In genomic region chr6:6942826-6943225, GRCh38 we compare ENCODE assay signal across 9 cellular contexts.
A peak's percentile ranks its signal among the peaks of the same experiment; 100 is the strongest.
DNase-seq lines count a peak whose midpoint lies in the region; ATAC-seq and TF ChIP-seq lines count a peak whose summit lies in the region.
"Had no signal": no experiment of that assay in that cellular context is flagged by ENCODE, and none has a peak within 500 bp of the region (broad histone marks: within the 10 kb centered on the region; RNA-seq: fewer than 3 reads in every experiment).

No MANE protein-coding gene starts in this region.

- ATAC-seq in GM21576 (IDR thresholded peaks at IDR 0.05; ENCODE audit: unreplicated experiment): peak; percentile 49
- no peak for ATAC-seq in GM18502 (IDR thresholded peaks at IDR 0.05; ENCODE audit: poor library complexity, unreplicated experiment)
- no peak for ATAC-seq in SK-N-SH treated with all-trans-retinoic acid at 6 μM for 48 hours

- DNase-seq in DMS153 (lab: John Stamatoyannopoulos, UW): peak; percentile 88
- DNase-seq in NCI-H1436 (lab: John Stamatoyannopoulos, UW): peak; percentile 62
- DNase-seq in astrocyte of the spinal cord (ENCODE audit: low read depth, low spot score): peak; percentile 47
- peak; percentile 2 for DNase-seq in non-pigmented ciliary epithelial cell (ENCODE audit: low read depth)
- DNase-seq in DMS 273 (lab: John Stamatoyannopoulos, UW; ENCODE audit: unreplicated experiment): no peak

- H3K4me3 ChIP-seq in astrocyte of the spinal cord (ENCODE audit: low read depth, low read length): no peak overlapping the region
- H3K4me3 ChIP-seq: ovary had no signal

- in situ Hi-C loops in astrocyte of the spinal cord (cut with HindIII; ENCODE audit: low sequenced_read_pairs): no loop called here

- no peak for TF ChIP-seq CTCF in astrocyte of the spinal cord (IDR thresholded peaks at IDR 0.05; ENCODE audit: low read depth, low read length)

TF ChIP-seq in SK-N-SH treated with all-trans-retinoic acid at 6 μM for 48 hours, 23 proteins besides CTCF, POLR2A, EP300 and RAD21:
- TF ChIP-seq SNAI2 (CRISPR knock-in tag; IDR thresholded peaks at IDR 0.05): no peak
- TF ChIP-seq ZNF565 (CRISPR knock-in tag; conservative IDR thresholded peaks at IDR 0.05; ENCODE audit: low read depth): no peak
- no peak for TF ChIP-seq ISL1 (CRISPR knock-in tag; IDR thresholded peaks at IDR 0.05)
- TF ChIP-seq, protein P1, sequence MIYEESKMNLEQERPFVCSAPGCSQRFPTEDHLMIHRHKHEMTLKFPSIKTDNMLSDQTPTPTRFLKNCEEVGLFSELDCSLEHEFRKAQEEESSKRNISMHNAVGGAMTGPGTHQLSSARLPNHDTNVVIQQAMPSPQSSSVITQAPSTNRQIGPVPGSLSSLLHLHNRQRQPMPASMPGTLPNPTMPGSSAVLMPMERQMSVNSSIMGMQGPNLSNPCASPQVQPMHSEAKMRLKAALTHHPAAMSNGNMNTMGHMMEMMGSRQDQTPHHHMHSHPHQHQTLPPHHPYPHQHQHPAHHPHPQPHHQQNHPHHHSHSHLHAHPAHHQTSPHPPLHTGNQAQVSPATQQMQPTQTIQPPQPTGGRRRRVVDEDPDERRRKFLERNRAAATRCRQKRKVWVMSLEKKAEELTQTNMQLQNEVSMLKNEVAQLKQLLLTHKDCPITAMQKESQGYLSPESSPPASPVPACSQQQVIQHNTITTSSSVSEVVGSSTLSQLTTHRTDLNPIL (CRISPR knock-in tag; IDR thresholded peaks at IDR 0.05; ENCODE audit: low read depth): no peak
- no peak for TF ChIP-seq CSDC2 (CRISPR knock-in tag; IDR thresholded peaks at IDR 0.05)
- TF ChIP-seq TCF4 (CRISPR knock-in tag; IDR thresholded peaks at IDR 0.05; ENCODE audit: borderline replicate concordance): no peak
TF ChIP-seq in SK-N-SH treated with all-trans-retinoic acid at 6 μM for 48 hours: peak in this region for 0.
